ENCODE assay signal across 36 cellular contexts in genomic region chr20:62880147-62880934, GRCh38.
"Had no signal": no experiment of that assay in that cellular context is flagged by ENCODE, and none has a peak within 500 bp of the region (broad histone marks: within the 10 kb centered on the region; RNA-seq: fewer than 3 reads in every experiment).

No MANE protein-coding gene starts in this region.

- H3K4me3 ChIP-seq: ascending aorta, cardiac muscle cell had no signal

- H3K27ac ChIP-seq: ascending aorta, cardiac muscle cell, VCaP had no signal

- DNase-seq: activated B cell treated with CpG ODN at 0.5 μM for 24 hours; activated CD4-positive, alpha-beta memory T cell treated with anti-CD3 and anti-CD28 coated beads for 36 hours; activated CD4-positive, alpha-beta T cell treated with anti-CD3 and anti-CD28 coated beads for 4 hours; activated CD4-positive, alpha-beta T cell treated with anti-CD3 and anti-CD28 coated beads, Interleukin-2, amount 10 ng/mL, durations not matched to agents 24 days and 14 days; activated CD4-positive, alpha-beta T cell treated with anti-CD3 and anti-CD28 coated beads, Interleukin-2, amount 50 U/mL, for 1 hour; activated CD4-positive, alpha-beta T cell treated with anti-CD3 and anti-CD28 coated beads, Interleukin-2, amount 50 U/mL, for 4 hours; activated CD4-positive, CD25-positive, alpha-beta regulatory T cell treated with anti-CD3 and anti-CD28 coated beads, Interleukin-2, amount 50 U/mL, for 72 hours; activated CD8-positive, alpha-beta memory T cell treated with anti-CD3 and anti-CD28 coated beads, Interleukin-2, amount 50 U/mL, for 4 hours; activated CD8-positive, alpha-beta T cell treated with anti-CD3 and anti-CD28 coated beads for 36 hours; activated effector memory CD4-positive, alpha-beta T cell treated with anti-CD3 and anti-CD28 coated beads, Interleukin-2, amount 50 U/mL, for 16 hours; activated gamma-delta T cell treated with Interleukin-2 at 50 U/mL for 16 hours; activated naive CD4-positive, alpha-beta T cell; activated naive CD4-positive, alpha-beta T cell treated with anti-CD3 and anti-CD28 coated beads, Interleukin-2, amount 10 ng/mL, durations not matched to agents 7 days and 5 days; activated naive CD8-positive, alpha-beta T cell treated with anti-CD3 and anti-CD28 coated beads, Interleukin-2, amount 10 ng/mL, durations not matched to agents 7 days and 5 days; activated naive CD8-positive, alpha-beta T cell treated with anti-CD3 and anti-CD28 coated beads, Interleukin-2, amount 50 U/mL, for 24 hours; activated T-cell treated with anti-CD3 and anti-CD28 coated beads for 4 hours; activated T-cell treated with anti-CD3 and anti-CD28 coated beads, Interleukin-2, amount 50 U/mL, for 1 hour; activated T-cell treated with anti-CD3 and anti-CD28 coated beads, Interleukin-2, amount 50 U/mL, for 4 hours; activated T-cell treated with anti-CD3 and anti-CD28 coated beads, Interleukin-2, amount 50 U/mL, for 72 hours; amygdala; anterior cingulate cortex; central memory CD4-positive, alpha-beta T cell; T-cell; T-helper 17 cell; T-helper 9 cell had no signal

- H3K4me3 Mint-ChIP-seq: activated B cell treated with CpG ODN at 0.5 μM for 24 hours; activated CD4-positive, alpha-beta memory T cell treated with anti-CD3 and anti-CD28 coated beads for 36 hours; activated CD4-positive, alpha-beta T cell treated with anti-CD3 and anti-CD28 coated beads, Interleukin-2, amount 10 ng/mL, durations not matched to agents 24 days and 14 days; activated CD8-positive, alpha-beta T cell treated with anti-CD3 and anti-CD28 coated beads for 36 hours; activated naive CD4-positive, alpha-beta T cell treated with anti-CD3 and anti-CD28 coated beads, Interleukin-2, amount 10 ng/mL, durations not matched to agents 7 days and 5 days; activated naive CD4-positive, alpha-beta T cell treated with anti-CD3 and anti-CD28 coated beads, Interleukin-2, amount 50 U/mL, for 24 hours; activated naive CD8-positive, alpha-beta T cell; activated naive CD8-positive, alpha-beta T cell treated with anti-CD3 and anti-CD28 coated beads, Interleukin-2, amount 10 ng/mL, durations not matched to agents 7 days and 5 days; activated naive CD8-positive, alpha-beta T cell treated with anti-CD3 and anti-CD28 coated beads, Interleukin-2, amount 50 U/mL, for 24 hours; activated T-cell treated with anti-CD3 and anti-CD28 coated beads, Interleukin-2, amount 50 U/mL, for 4 hours; activated T-cell treated with anti-CD3 and anti-CD28 coated beads, Interleukin-2, amount 50 U/mL, for 72 hours; activated T-helper 1 cell treated with anti-CD3 and anti-CD28 coated beads, Interleukin-12 subunit alpha, Interleukin-12 subunit beta, Interleukin-2, Interleukin-4 antibody, amounts not matched to agents 30 ng/mL and 10 ng/mL and 1 ng/mL, durations not matched to agents 14 hours and 24 hours and 36 hours; activated T-helper 17 cell treated with anti-CD3 and anti-CD28 coated beads, Interleukin-2, amount 50 U/mL, for 72 hours; brain; T-cell; T-helper 17 cell; T-helper 2 cell treated with Interferon-gamma antibody and Interleukin-4, amounts not matched to agents 5 μg/mL and 100 μg/mL, for 36 hours had no signal

- FAIRE-seq: bronchial epithelial cell, TTC549 had no signal

- H3K4me1 Mint-ChIP-seq: activated B cell treated with CpG ODN at 0.5 μM for 24 hours; activated naive CD8-positive, alpha-beta T cell treated with anti-CD3 and anti-CD28 coated beads, Interleukin-2, amount 50 U/mL, for 24 hours; activated T-helper 17 cell treated with anti-CD3 and anti-CD28 coated beads, Interleukin-2, amount 50 U/mL, for 72 hours had no signal

- H3K27me3 Mint-ChIP-seq: activated B cell treated with CpG ODN at 0.5 μM for 24 hours; activated CD4-positive, alpha-beta memory T cell treated with anti-CD3 and anti-CD28 coated beads for 36 hours; activated CD4-positive, alpha-beta T cell treated with anti-CD3 and anti-CD28 coated beads, Interleukin-2, amount 10 ng/mL, durations not matched to agents 24 days and 14 days; activated CD8-positive, alpha-beta T cell treated with anti-CD3 and anti-CD28 coated beads for 36 hours; activated naive CD4-positive, alpha-beta T cell treated with anti-CD3 and anti-CD28 coated beads, Interleukin-2, amount 50 U/mL, for 24 hours; activated naive CD8-positive, alpha-beta T cell; activated naive CD8-positive, alpha-beta T cell treated with anti-CD3 and anti-CD28 coated beads, Interleukin-2, amount 10 ng/mL, durations not matched to agents 7 days and 5 days; activated naive CD8-positive, alpha-beta T cell treated with anti-CD3 and anti-CD28 coated beads, Interleukin-2, amount 50 U/mL, for 24 hours; activated T-helper 17 cell treated with anti-CD3 and anti-CD28 coated beads, Interleukin-2, amount 50 U/mL, for 72 hours; brain; T-cell; T-helper 17 cell had no signal

- H3K9me3 Mint-ChIP-seq: activated B cell treated with CpG ODN at 0.5 μM for 24 hours; activated CD4-positive, alpha-beta memory T cell treated with anti-CD3 and anti-CD28 coated beads for 36 hours; activated CD4-positive, alpha-beta T cell treated with anti-CD3 and anti-CD28 coated beads, Interleukin-2, amount 10 ng/mL, durations not matched to agents 24 days and 14 days; activated CD8-positive, alpha-beta T cell treated with anti-CD3 and anti-CD28 coated beads for 36 hours; activated naive CD4-positive, alpha-beta T cell treated with anti-CD3 and anti-CD28 coated beads, Interleukin-2, amount 10 ng/mL, durations not matched to agents 7 days and 5 days; activated naive CD4-positive, alpha-beta T cell treated with anti-CD3 and anti-CD28 coated beads, Interleukin-2, amount 50 U/mL, for 24 hours; activated naive CD8-positive, alpha-beta T cell treated with anti-CD3 and anti-CD28 coated beads, Interleukin-2, amount 10 ng/mL, durations not matched to agents 7 days and 5 days; activated naive CD8-positive, alpha-beta T cell treated with anti-CD3 and anti-CD28 coated beads, Interleukin-2, amount 50 U/mL, for 24 hours; activated T-cell treated with anti-CD3 and anti-CD28 coated beads, Interleukin-2, amount 50 U/mL, for 4 hours; activated T-cell treated with anti-CD3 and anti-CD28 coated beads, Interleukin-2, amount 50 U/mL, for 72 hours; activated T-helper 1 cell treated with anti-CD3 and anti-CD28 coated beads, Interleukin-12 subunit alpha, Interleukin-12 subunit beta, Interleukin-2, Interleukin-4 antibody, amounts not matched to agents 30 ng/mL and 10 ng/mL and 1 ng/mL, durations not matched to agents 14 hours and 24 hours and 36 hours; activated T-helper 17 cell treated with anti-CD3 and anti-CD28 coated beads, Interleukin-2, amount 50 U/mL, for 72 hours; brain; T-cell; T-helper 2 cell treated with Interferon-gamma antibody and Interleukin-4, amounts not matched to agents 5 μg/mL and 100 μg/mL, for 36 hours had no signal

- H3K9me3 ChIP-seq: ascending aorta had no signal

- H3K27ac Mint-ChIP-seq: activated B cell treated with CpG ODN at 0.5 μM for 24 hours; activated CD4-positive, alpha-beta memory T cell treated with anti-CD3 and anti-CD28 coated beads for 36 hours; activated CD4-positive, alpha-beta T cell treated with anti-CD3 and anti-CD28 coated beads, Interleukin-2, amount 10 ng/mL, durations not matched to agents 24 days and 14 days; activated CD8-positive, alpha-beta T cell treated with anti-CD3 and anti-CD28 coated beads for 36 hours; activated naive CD4-positive, alpha-beta T cell treated with anti-CD3 and anti-CD28 coated beads, Interleukin-2, amount 10 ng/mL, durations not matched to agents 7 days and 5 days; activated naive CD4-positive, alpha-beta T cell treated with anti-CD3 and anti-CD28 coated beads, Interleukin-2, amount 50 U/mL, for 24 hours; activated naive CD8-positive, alpha-beta T cell; activated naive CD8-positive, alpha-beta T cell treated with anti-CD3 and anti-CD28 coated beads, Interleukin-2, amount 10 ng/mL, durations not matched to agents 7 days and 5 days; activated naive CD8-positive, alpha-beta T cell treated with anti-CD3 and anti-CD28 coated beads, Interleukin-2, amount 50 U/mL, for 24 hours; activated T-cell treated with anti-CD3 and anti-CD28 coated beads, Interleukin-2, amount 50 U/mL, for 72 hours; activated T-helper 1 cell treated with anti-CD3 and anti-CD28 coated beads, Interleukin-12 subunit alpha, Interleukin-12 subunit beta, Interleukin-2, Interleukin-4 antibody, amounts not matched to agents 30 ng/mL and 10 ng/mL and 1 ng/mL, durations not matched to agents 14 hours and 24 hours and 36 hours; activated T-helper 17 cell treated with anti-CD3 and anti-CD28 coated beads, Interleukin-2, amount 50 U/mL, for 72 hours; brain; T-cell; T-helper 17 cell; T-helper 2 cell treated with Interferon-gamma antibody and Interleukin-4, amounts not matched to agents 5 μg/mL and 100 μg/mL, for 36 hours had no signal

- ATAC-seq: activated CD8-positive, alpha-beta T cell treated with anti-CD3 and anti-CD28 coated beads for 36 hours; activated naive CD8-positive, alpha-beta T cell treated with anti-CD3 and anti-CD28 coated beads, Interleukin-2, amount 50 U/mL, for 24 hours; activated T-cell treated with anti-CD3 and anti-CD28 coated beads, Interleukin-2, amount 50 U/mL, for 4 hours; activated T-cell treated with anti-CD3 and anti-CD28 coated beads, Interleukin-2, amount 50 U/mL, for 72 hours; activated T-helper 17 cell treated with anti-CD3 and anti-CD28 coated beads, Interleukin-2, amount 50 U/mL, for 72 hours; T-cell; T-helper 17 cell had no signal

- H3K27me3 ChIP-seq: ascending aorta, cardiac muscle cell had no signal
